In genomic region chr3:171088984-171089754, GRCh38 we compare ENCODE assay signal across 9 cellular contexts.
A peak's percentile ranks its signal among the peaks of the same experiment; 100 is the strongest.
DNase-seq lines count a peak whose midpoint lies in the region; TF ChIP-seq lines count a peak whose summit lies in the region.
"Had no signal": no experiment of that assay in that cellular context is flagged by ENCODE, and none has a peak within 500 bp of the region (broad histone marks: within the 10 kb centered on the region; RNA-seq: fewer than 3 reads in every experiment).

No MANE protein-coding gene starts in this region.

- no peaks in the 10 kb centered on the region for H3F3A ChIP-seq in MM.1S (ENCODE audit: insufficient read depth, low read length)

- no peaks in the 10 kb centered on the region; the same call in 1 of the 2 replicates for H3K9me2 ChIP-seq in MM.1S (replicated peaks; ENCODE audit: insufficient read depth, low read length)

- H3K4me3 Mint-ChIP-seq in activated T-helper 1 cell treated with anti-CD3 and anti-CD28 coated beads, Interleukin-12 subunit alpha, Interleukin-12 subunit beta, Interleukin-2, Interleukin-4 antibody, amounts not matched to agents 30 ng/mL and 10 ng/mL and 1 ng/mL, durations not matched to agents 14 hours and 24 hours and 36 hours: no peak overlapping the region
- H3K4me3 Mint-ChIP-seq: T-helper 1 cell treated with Interleukin-12 subunit alpha and Interleukin-12 subunit beta and Interleukin-4 antibody, amounts not matched to agents 30 μg/mL and 1 μg/mL, for 36 hours had no signal

- no peaks in the 10 kb centered on the region for H4K20me1 ChIP-seq in MM.1S (ENCODE audit: insufficient read depth, low read length)

- no peaks in the 10 kb centered on the region for H3K27me3 Mint-ChIP-seq in activated T-helper 1 cell treated with anti-CD3 and anti-CD28 coated beads, Interleukin-12 subunit alpha, Interleukin-12 subunit beta, Interleukin-2, Interleukin-4 antibody, amounts not matched to agents 30 ng/mL and 10 ng/mL and 1 ng/mL, durations not matched to agents 14 hours and 24 hours and 36 hours (ENCODE audit: insufficient read depth)

- H3K79me2 ChIP-seq in MM.1S (ENCODE audit: low read length): no peaks in the 10 kb centered on the region

- TF ChIP-seq CTCF in MM.1S (IDR thresholded peaks at IDR 0.05; ENCODE audit: low read length): no peak

- H3K27ac ChIP-seq in muscle layer of duodenum (ENCODE audit: low read length) (peak overlapping the region; percentile 19), MM.1S (ENCODE audit: low read length) (no peak overlapping the region)

- peaks cover 36% of the 10 kb centered on the region for H3K36me3 Mint-ChIP-seq in activated T-helper 1 cell treated with anti-CD3 and anti-CD28 coated beads, Interleukin-12 subunit alpha, Interleukin-12 subunit beta, Interleukin-2, Interleukin-4 antibody, amounts not matched to agents 30 ng/mL and 10 ng/mL and 1 ng/mL, durations not matched to agents 14 hours and 24 hours and 36 hours (ENCODE audit: low read depth)

- no peak overlapping the region for H2AFZ ChIP-seq in MM.1S (ENCODE audit: low read length)

- H3K36me3 ChIP-seq in muscle layer of duodenum (ENCODE audit: control insufficient read depth in 1 of 2, insufficient read depth in 2 of 2, low read length in 2 of 2) (peaks cover 0 to 3% of the 10 kb centered on the region in 2 donors), MM.1S (replicated peaks; ENCODE audit: insufficient read depth, low read length) (no peaks in the 10 kb centered on the region)

- H3K4me2 ChIP-seq in MM.1S (ENCODE audit: low read depth, low read length): no peak overlapping the region

- intact Hi-C loops in activated T-helper 1 cell treated with anti-CD3 and anti-CD28 coated beads, Interleukin-12 subunit alpha, Interleukin-12 subunit beta, Interleukin-2, Interleukin-4 antibody, amounts not matched to agents 30 ng/mL and 10 ng/mL and 1 ng/mL, durations not matched to agents 14 hours and 24 hours and 36 hours (cut with micrococcal nuclease): no loop called here

- no peak overlapping the region for H3K27ac Mint-ChIP-seq in activated T-helper 1 cell treated with anti-CD3 and anti-CD28 coated beads, Interleukin-12 subunit alpha, Interleukin-12 subunit beta, Interleukin-2, Interleukin-4 antibody, amounts not matched to agents 30 ng/mL and 10 ng/mL and 1 ng/mL, durations not matched to agents 14 hours and 24 hours and 36 hours
- H3K27ac Mint-ChIP-seq: T-helper 1 cell treated with Interleukin-12 subunit alpha and Interleukin-12 subunit beta and Interleukin-4 antibody, amounts not matched to agents 30 μg/mL and 1 μg/mL, for 36 hours had no signal

- no peak overlapping the region for H3K9ac ChIP-seq in MM.1S (ENCODE audit: low read length)

- no peaks in the 10 kb centered on the region for H3K9me3 Mint-ChIP-seq in activated T-helper 1 cell treated with anti-CD3 and anti-CD28 coated beads, Interleukin-12 subunit alpha, Interleukin-12 subunit beta, Interleukin-2, Interleukin-4 antibody, amounts not matched to agents 30 ng/mL and 10 ng/mL and 1 ng/mL, durations not matched to agents 14 hours and 24 hours and 36 hours
- H3K9me3 Mint-ChIP-seq: T-helper 1 cell treated with Interleukin-12 subunit alpha and Interleukin-12 subunit beta and Interleukin-4 antibody, amounts not matched to agents 30 μg/mL and 1 μg/mL, for 36 hours had no signal

- DNase-seq in DMS79 (lab: John Stamatoyannopoulos, UW) (peak; percentile 28), NCI-H2029 (lab: John Stamatoyannopoulos, UW) (peak; percentile 56), dermis blood vessel endothelial cell (peak; percentile 82), MM.1S (no peak), germinal center (ENCODE audit: low spot score) (no peak)
- DNase-seq in NK-92 treated with Interleukin-12 subunit alpha and Interleukin-12 subunit beta, amount 100 ng/mL, for 24 hours (lab: John Stamatoyannopoulos, UW): no peak
- DNase-seq in activated T-helper 1 cell treated with anti-CD3 and anti-CD28 coated beads, Interleukin-12 subunit alpha, Interleukin-12 subunit beta, Interleukin-2, Interleukin-4 antibody, amounts not matched to agents 30 ng/mL and 10 ng/mL and 1 ng/mL, durations not matched to agents 14 hours and 24 hours and 36 hours (ENCODE audit: low spot score): no peak

- no peaks in the 10 kb centered on the region for H3K27me3 ChIP-seq in muscle layer of duodenum (ENCODE audit: low read depth, low read length)
- no peaks in the 10 kb centered on the region for H3K27me3 ChIP-seq in MM.1S (replicated peaks; ENCODE audit: insufficient read depth, low read length)

- H3K4me1 ChIP-seq in muscle layer of duodenum (ENCODE audit: control insufficient read depth in 1 of 2, insufficient read depth in 2 of 2, low read length in 2 of 2) (peaks cover 11 to 29% of the 10 kb centered on the region in 2 donors), MM.1S (ENCODE audit: low read length) (no peaks in the 10 kb centered on the region)

- H3K4me3 ChIP-seq in muscle layer of duodenum (ENCODE audit: low read depth in 1 of 2, low read length in 2 of 2): no peak overlapping the region
- H3K4me3 ChIP-seq in MM.1S (ENCODE audit: low read length): no peak overlapping the region

- peaks cover 11% of the 10 kb centered on the region for H3K4me1 Mint-ChIP-seq in activated T-helper 1 cell treated with anti-CD3 and anti-CD28 coated beads, Interleukin-12 subunit alpha, Interleukin-12 subunit beta, Interleukin-2, Interleukin-4 antibody, amounts not matched to agents 30 ng/mL and 10 ng/mL and 1 ng/mL, durations not matched to agents 14 hours and 24 hours and 36 hours (ENCODE audit: low read depth)

- H3K9me3 ChIP-seq in muscle layer of duodenum (ENCODE audit: control insufficient read depth in 1 of 2, low read length in 2 of 2): no peaks in the 10 kb centered on the region
- H3K9me3 ChIP-seq in MM.1S (replicated peaks; ENCODE audit: insufficient read depth, low read length): no peaks in the 10 kb centered on the region

Comparison
In these comparisons a context has a peak if more than half of its experiments do, and no peak if none do; other contexts are left out.
1. DNase-seq: peak in DMS79 (single experiment), NCI-H2029 (single experiment) and dermis blood vessel endothelial cell (single experiment); none in NK-92 treated with Interleukin-12 subunit alpha and Interleukin-12 subunit beta, amount 100 ng/mL, for 24 hours (single experiment), activated T-helper 1 cell treated with anti-CD3 and anti-CD28 coated beads, Interleukin-12 subunit alpha, Interleukin-12 subunit beta, Interleukin-2, Interleukin-4 antibody, amounts not matched to agents 30 ng/mL and 10 ng/mL and 1 ng/mL, durations not matched to agents 14 hours and 24 hours and 36 hours (single experiment), MM.1S (single experiment) and germinal center (single experiment).